8 cellular contexts compared by ENCODE assay signal in the genomic region with DNA sequence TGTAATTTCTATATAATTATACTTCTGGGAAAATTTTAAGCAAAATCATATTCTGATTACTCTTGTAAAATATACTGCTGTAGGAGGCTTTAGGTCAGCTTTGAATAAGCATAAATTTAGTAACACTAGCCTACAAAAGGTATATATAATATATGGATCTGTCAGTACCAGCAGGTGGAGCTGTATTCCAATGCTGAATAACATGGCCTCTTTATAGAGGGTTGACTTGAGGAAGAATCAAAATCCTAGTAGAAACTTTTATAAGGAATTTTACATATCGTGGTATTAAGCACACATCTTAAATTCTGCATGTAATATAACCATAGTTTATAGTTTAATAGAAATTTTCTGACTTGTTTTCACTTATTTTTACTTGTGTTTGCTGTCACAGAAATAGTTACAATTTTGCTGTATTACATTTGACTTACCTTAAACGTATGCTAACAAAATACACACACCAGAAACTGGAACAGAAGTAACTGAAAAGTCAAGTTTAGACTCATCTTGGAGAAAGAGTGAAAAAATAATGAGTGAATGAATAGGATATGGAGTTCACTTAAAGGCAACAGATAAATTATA.
A peak's percentile ranks its signal among the peaks of the same experiment; 100 is the strongest.
DNase-seq lines count a peak whose midpoint lies in the region; ATAC-seq and TF ChIP-seq lines count a peak whose summit lies in the region.

No MANE protein-coding gene starts in this region.

- TF ChIP-seq POLR2A in adrenal gland (IDR thresholded peaks at IDR 0.05) (no peak), sigmoid colon (IDR thresholded peaks at IDR 0.05) (no peak)

- ATAC-seq in GM21786 (IDR thresholded peaks at IDR 0.05; ENCODE audit: unreplicated experiment): peak; percentile 61

- 67 to 77% (median 73%) methylated on average over 2 of the region's 2 CpGs for WGBS in adrenal gland, 4 donors
- 51 to 71% methylated on average over 2 of the region's 2 CpGs for WGBS in sigmoid colon, 2 donors

- H3K36me3 ChIP-seq in adrenal gland (replicated peaks in 1 of 2) (no peaks in the 10 kb centered on the region), sigmoid colon (no peaks in the 10 kb centered on the region)

- TF ChIP-seq CTCF in adrenal gland (IDR thresholded peaks at IDR 0.05) (peak; percentile 42 to 62 (median 54)), sigmoid colon (IDR thresholded peaks at IDR 0.05) (peak in 2 of 4 experiments; percentile 24 to 30)

- H3K4me1 ChIP-seq in adrenal gland (replicated peaks in 1 of 2) (no peaks in the 10 kb centered on the region), sigmoid colon (no peaks in the 10 kb centered on the region)

- TF ChIP-seq EP300 in sigmoid colon (IDR thresholded peaks at IDR 0.05): no peak

- intact Hi-C loops in adrenal gland (cut with DNase I): loop anchor here in 1 of 2 donors (5.0 kb wide), 1 partner anchor 399 kb away; no protein-coding TSS in a partner anchor
- intact Hi-C loops in sigmoid colon (cut with DNase I): loop anchor here (5.0 kb wide), 1 partner anchor 399 kb away; no protein-coding TSS in a partner anchor

- H3K9me3 ChIP-seq in adrenal gland (replicated peaks in 1 of 3): no peaks in the 10 kb centered on the region
- H3K9me3 ChIP-seq in sigmoid colon: no peaks in the 10 kb centered on the region

- H3K27ac ChIP-seq in adrenal gland: no peak overlapping the region
- H3K27ac ChIP-seq in sigmoid colon: no peak overlapping the region

- DNase-seq in DMS53 treated with DMSO at 0.1 percent for 48 hours (lab: John Stamatoyannopoulos, UW; ENCODE audit: unreplicated experiment) (peak; percentile 59), NCI-H2081 treated with DMSO at 0.1 percent for 48 hours (lab: John Stamatoyannopoulos, UW) (peak; percentile 52), adrenal gland (peak in 1 of 7 donors; percentile 40), kidney glomerular epithelial cell (lab: John Stamatoyannopoulos, UW) (peak; percentile 65), sigmoid colon (no peak), cortex of kidney (lab: John Stamatoyannopoulos, UW) (no peak)
- no peak for DNase-seq in activated CD4-positive, alpha-beta T cell treated with anti-CD3 and anti-CD28 coated beads, Interleukin-2, amount 50 U/mL, for 4 hours

- H3K4me3 ChIP-seq in adrenal gland (no peak overlapping the region), sigmoid colon (no peak overlapping the region)

- H3K27me3 ChIP-seq in adrenal gland (no peaks in the 10 kb centered on the region), sigmoid colon (no peaks in the 10 kb centered on the region)

Comparison
In these comparisons a context has a peak if more than half of its experiments do, and no peak if none do; other contexts are left out.
1. DNase-seq: peak in DMS53 treated with DMSO at 0.1 percent for 48 hours (single experiment), NCI-H2081 treated with DMSO at 0.1 percent for 48 hours (single experiment) and kidney glomerular epithelial cell (single experiment); none in sigmoid colon (single experiment), cortex of kidney (single experiment) and activated CD4-positive, alpha-beta T cell treated with anti-CD3 and anti-CD28 coated beads, Interleukin-2, amount 50 U/mL, for 4 hours (0 of 2).